1 cellular context compared by ENCODE assay signal in genomic region chr1:160483505-160484185, GRCh38.
TF ChIP-seq lines count a peak whose summit lies in the region.

No MANE protein-coding gene starts in this region.

TF ChIP-seq in GM23338, 12 proteins besides CTCF, POLR2A, EP300 and RAD21 (continued from another document):
- TF ChIP-seq ZNF462 (CRISPR knock-in tag; IDR thresholded peaks at IDR 0.05) (no peak), EZH2phosphoT487 (IDR thresholded peaks at IDR 0.05; ENCODE audit: unreplicated experiment) (no peak), EZH2 (IDR thresholded peaks at IDR 0.05; ENCODE audit: low read depth, unreplicated experiment) (no peak)
